In the genomic region with DNA sequence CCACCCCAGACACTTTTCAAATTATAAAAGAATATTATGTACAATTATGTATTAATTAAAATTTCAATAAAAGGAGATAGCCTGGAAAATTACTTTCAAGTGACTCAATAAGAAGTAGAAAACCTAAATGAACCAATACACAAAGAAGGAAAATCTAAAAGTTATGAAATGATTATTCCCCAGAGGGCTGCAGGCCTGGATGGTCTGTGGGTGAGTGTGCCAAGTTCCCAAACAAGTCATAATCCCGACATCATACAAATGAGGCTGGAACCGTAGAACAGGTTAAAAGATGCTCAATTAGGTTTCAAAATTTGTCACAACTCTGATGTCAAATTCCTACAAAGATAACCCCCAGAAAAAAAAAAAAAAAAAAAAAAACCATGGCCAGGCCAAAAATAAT, we compare ENCODE assay signal across 18 cellular contexts. TPM values are rescaled to one million over a fixed set of nuclear protein-coding genes. Genes with fewer than 3 reads are reported as not detected.
"Had no signal": no experiment of that assay in that cellular context is flagged by ENCODE, and none has a peak within 500 bp of the region (broad histone marks: within the 10 kb centered on the region; RNA-seq: fewer than 3 reads in every experiment).

No MANE protein-coding gene starts in this region.

- H3K4me3 ChIP-seq: breast epithelium, dorsolateral prefrontal cortex, heart left ventricle, SJCRH30, smooth muscle cell, thoracic aorta, upper lobe of right lung had no signal

- H3K36me3 ChIP-seq: breast epithelium, SJCRH30, thoracic aorta, upper lobe of right lung had no signal

- ATAC-seq: activated CD8-positive, alpha-beta T cell treated with anti-CD3 and anti-CD28 coated beads, Interleukin-2, amount 10 ng/mL, durations not matched to agents 7 days and 5 days; left colon had no signal

- DNase-seq: activated CD4-positive, alpha-beta T cell treated with anti-CD3 and anti-CD28 coated beads for 48 hours; activated gamma-delta T cell treated with Interleukin-2 at 50 U/mL for 16 hours; endodermal cell; erythroblast; foreskin melanocyte; left colon; mammary epithelial cell; naive B cell; SJCRH30; T-helper 2 cell had no signal

- H3K4me3 Mint-ChIP-seq: activated CD8-positive, alpha-beta T cell treated with anti-CD3 and anti-CD28 coated beads, Interleukin-2, amount 10 ng/mL, durations not matched to agents 7 days and 5 days; endodermal cell; stimulated activated naive CD8-positive, alpha-beta T cell treated with anti-CD3 and anti-CD28 coated beads, Interleukin-15, Interleukin-2, amounts not matched to agents 100 ng/mL and 50 ng/mL, for 24 hours had no signal

- H3K4me1 ChIP-seq: breast epithelium, SJCRH30, upper lobe of right lung had no signal

- H3K27ac ChIP-seq: breast epithelium, heart left ventricle, SJCRH30, thoracic aorta, upper lobe of right lung had no signal

- H3K9me3 ChIP-seq: thoracic aorta, upper lobe of right lung had no signal

- H3K4me1 Mint-ChIP-seq: endodermal cell had no signal

- H3K27ac Mint-ChIP-seq: endodermal cell had no signal

- H3K27me3 ChIP-seq: breast epithelium, dorsolateral prefrontal cortex, heart left ventricle, SJCRH30, upper lobe of right lung had no signal

RNA-seq across cellular contexts. Expression of a gene that starts 16.2 kb away (rescaled TPM):
- total RNA-seq: SJCRH30 had no signal
- polyA plus RNA-seq: mammary epithelial cell had no signal
